ENCODE assay signal across 27 cellular contexts in genomic region chr2:106257830-106258229, GRCh38.
"Had no signal": no experiment of that assay in that cellular context is flagged by ENCODE, and none has a peak within 500 bp of the region (broad histone marks: within the 10 kb centered on the region; RNA-seq: fewer than 3 reads in every experiment).

No MANE protein-coding gene starts in this region.

- H3K36me3 ChIP-seq: stomach, suprapubic skin, thoracic aorta, thyroid gland, tibial artery, tibial nerve, transverse colon, upper lobe of left lung, upper lobe of right lung, uterus, vagina had no signal

- H3K27me3 ChIP-seq: stomach, suprapubic skin, testis, thyroid gland, tibial artery, tibial nerve, transverse colon, upper lobe of left lung, upper lobe of right lung, uterus, vagina had no signal

- H3K27ac ChIP-seq: stomach, suprapubic skin, testis, thoracic aorta, thyroid gland, tibial artery, tibial nerve, transverse colon, upper lobe of left lung, upper lobe of right lung, uterus, vagina had no signal

- ATAC-seq: stimulated activated effector memory CD8-positive, alpha-beta T cell treated with anti-CD3 and anti-CD28 coated beads, Interleukin-12 subunit alpha, Interleukin-12 subunit beta, amount 100 ng/mL, for 72 hours; stimulated activated memory B cell treated with anti-CD40 and anti-IgM and Interleukin-4, amounts not matched to agents 10 μg/mL and 1 μg/mL and 100 μg/mL, for 72 hours; stimulated activated naive B cell treated with anti-CD40 and anti-IgM and Interleukin-4, amounts not matched to agents 10 μg/mL and 1 μg/mL and 100 μg/mL, for 72 hours; stimulated activated naive CD8-positive, alpha-beta T cell treated with anti-CD3 and anti-CD28 coated beads, Interleukin-15, amount 100 ng/mL, for 72 hours; stimulated activated naive CD8-positive, alpha-beta T cell treated with anti-CD3 and anti-CD28 coated beads, Interleukin-15, Interleukin-2, amounts not matched to agents 100 U/mL and 50 U/mL, for 24 hours; upper lobe of right lung had no signal

- FAIRE-seq: urothelium cell line had no signal

- H3K9me3 ChIP-seq: stomach, suprapubic skin, testis, thoracic aorta, thyroid gland, tibial artery, tibial nerve, transverse colon, upper lobe of left lung, upper lobe of right lung, uterus, vagina had no signal

- H3K4me1 ChIP-seq: stomach, suprapubic skin, testis, thyroid gland, tibial artery, tibial nerve, transverse colon, upper lobe of left lung, upper lobe of right lung, uterus, vagina had no signal

- H3K4me3 ChIP-seq: stomach, suprapubic skin, testis, thoracic aorta, thyroid gland, tibial artery, tibial nerve, transverse colon, upper lobe of left lung, upper lobe of right lung, uterus, vagina had no signal

- DNase-seq: stimulated activated CD4-positive, alpha-beta T cell treated with anti-CD3 and anti-CD28 coated beads, Interleukin-2, amount 100 ng/mL, for 48 hours; stimulated activated CD4-positive, alpha-beta T cell treated with anti-CD3 and anti-CD28 coated beads, Interleukin-4, amount 100 ng/mL, for 1 hour; stimulated activated CD4-positive, alpha-beta T cell treated with anti-CD3 and anti-CD28 coated beads, Interleukin-4, amount 100 ng/mL, for 24 hours; stimulated activated CD4-positive, alpha-beta T cell treated with anti-CD3 and anti-CD28 coated beads, Interleukin-4, amount 100 ng/mL, for 4 hours; stimulated activated CD8-positive, alpha-beta memory T cell treated with anti-CD3 and anti-CD28 coated beads, Interleukin-4, amount 100 ng/mL, for 48 hours; stimulated activated naive B cell treated with anti-CD40 and anti-IgM and Interleukin-4, amounts not matched to agents 10 μg/mL and 1 μg/mL and 100 μg/mL, for 72 hours; stimulated activated naive CD4-positive, alpha-beta T cell; stimulated activated naive CD4-positive, alpha-beta T cell treated with Interleukin-2 at 50 U/mL for 16 hours; stimulated activated naive CD8-positive, alpha-beta T cell treated with anti-CD3 and anti-CD28 coated beads, Interleukin-15, amount 100 ng/mL, for 72 hours; stimulated activated naive CD8-positive, alpha-beta T cell treated with anti-CD3 and anti-CD28 coated beads, Interleukin-15, Interleukin-2, amounts not matched to agents 100 U/mL and 50 U/mL, for 24 hours; stomach; substantia nigra; testis; thyroid gland; tibial artery; transverse colon; trophoblast cell; upper lobe of left lung; upper lobe of right lung; uterus had no signal
